Comparison of ENCODE assay signal across 1 cellular context in the genomic region with DNA sequence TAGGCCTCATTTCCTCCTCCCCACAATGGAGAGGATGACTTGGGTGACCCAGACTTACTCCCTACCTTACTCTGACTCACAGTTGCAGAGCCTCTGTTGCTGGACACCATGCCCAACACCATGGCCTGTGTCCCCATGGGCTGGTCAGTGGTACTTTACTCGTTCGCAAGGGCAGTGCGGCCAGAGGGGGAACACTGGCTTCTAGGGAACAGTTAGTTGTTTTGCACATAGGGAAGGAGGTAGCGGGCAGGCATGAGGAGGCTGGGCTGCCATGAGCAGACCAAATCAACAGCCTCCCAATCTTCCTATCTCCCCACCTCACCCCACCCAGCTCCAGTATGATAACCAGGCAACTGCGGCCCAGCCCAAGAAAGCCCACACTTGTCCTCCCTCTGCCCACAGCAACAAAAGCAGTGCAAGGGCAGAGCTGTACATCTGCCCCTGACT.
TF ChIP-seq lines count a peak whose summit lies in the region.

No MANE protein-coding gene starts in this region.

TF ChIP-seq in H1, 55 proteins besides CTCF, POLR2A, EP300 and RAD21:
- TF ChIP-seq SIN3A (conservative IDR thresholded peaks at IDR 0.05 in 1 of 2, IDR thresholded peaks at IDR 0.05 in 1 of 2; ENCODE audit: low read depth in 1 of 2, low read length in 2 of 2) (no peak), MAFK (IDR thresholded peaks at IDR 0.05; ENCODE audit: low read depth, low read length) (no peak), TAF1 (IDR thresholded peaks at IDR 0.05; ENCODE audit: low read depth, low read length) (no peak), TCF12 (IDR thresholded peaks at IDR 0.05; ENCODE audit: low read depth, low read length) (no peak), SP4 (IDR thresholded peaks at IDR 0.05; ENCODE audit: low read length) (no peak), JUND (IDR thresholded peaks at IDR 0.05; ENCODE audit: low read length) (no peak), E2F6 (IDR thresholded peaks at IDR 0.05) (no peak), YY1 (IDR thresholded peaks at IDR 0.05; ENCODE audit: low read depth, low read length) (no peak), BACH1 (IDR thresholded peaks at IDR 0.05; ENCODE audit: low read length) (no peak), EGR1 (IDR thresholded peaks at IDR 0.05; ENCODE audit: borderline replicate concordance, low read depth, low read length) (no peak)
